Comparison of ENCODE assay signal across 1 cellular context in genomic region chr3:128155614-128156360, GRCh38.
TF ChIP-seq lines count a peak whose summit lies in the region.

No MANE protein-coding gene starts in this region.

TF ChIP-seq in HepG2, 621 proteins besides CTCF, POLR2A, EP300 and RAD21:
- TF ChIP-seq TRIM22 (IDR thresholded peaks at IDR 0.05) = no peak
- TF ChIP-seq ZBTB21 (CRISPR knock-in tag; IDR thresholded peaks at IDR 0.05) = no peak
- TF ChIP-seq HNF1B (CRISPR knock-in tag; IDR thresholded peaks at IDR 0.05) = 0 out of 2 replicates have a peak, but pooled peaks have one; percentile 22
- no peak for TF ChIP-seq RBFOX2 (IDR thresholded peaks at IDR 0.05; ENCODE audit: low read depth, low read length)
TF ChIP-seq in HepG2: peak in this region for 1.
